20 cellular contexts compared by ENCODE assay signal in genomic region chr13:91767681-91768080, GRCh38.
"Had no signal": no experiment of that assay in that cellular context is flagged by ENCODE, and none has a peak within 500 bp of the region (broad histone marks: within the 10 kb centered on the region; RNA-seq: fewer than 3 reads in every experiment).

No MANE protein-coding gene starts in this region.

- H3K36me3 ChIP-seq: heart right ventricle, left lung, spleen, upper lobe of left lung, WERI-Rb-1 had no signal

- DNase-seq: activated CD4-positive, alpha-beta T cell treated with anti-CD3 and anti-CD28 coated beads for 1 hour; activated CD4-positive, alpha-beta T cell treated with anti-CD3 and anti-CD28 coated beads, Interleukin-2, amount 50 U/mL, for 1 hour; activated CD8-positive, alpha-beta T cell treated with anti-CD3 and anti-CD28 coated beads, Interleukin-2, amount 10 ng/mL, durations not matched to agents 7 days and 5 days; activated gamma-delta T cell treated with Interleukin-2 at 50 U/mL for 16 hours; aorta; central memory CD4-positive, alpha-beta T cell; dorsolateral prefrontal cortex; endodermal cell; heart right ventricle; kidney; left lung; midbrain; retina; spleen; stimulated activated CD4-positive, alpha-beta T cell treated with anti-CD3 and anti-CD28 coated beads, Interleukin-4, amount 100 ng/mL, for 24 hours; stimulated activated naive CD4-positive, alpha-beta T cell treated with Interleukin-2 at 50 U/mL for 16 hours; upper lobe of left lung; WERI-Rb-1 had no signal

- H3K4me1 ChIP-seq: heart right ventricle, left lung, spleen, upper lobe of left lung had no signal

- H3K4me3 ChIP-seq: dorsolateral prefrontal cortex, heart right ventricle, left lung, spleen, upper lobe of left lung had no signal

- H3K27me3 ChIP-seq: dorsolateral prefrontal cortex, left lung, spleen, upper lobe of left lung had no signal

- H3K27ac ChIP-seq: dorsolateral prefrontal cortex, epithelial cell of prostate, heart right ventricle, left lung, spleen, upper lobe of left lung, WERI-Rb-1 had no signal

- ATAC-seq: activated CD8-positive, alpha-beta T cell treated with anti-CD3 and anti-CD28 coated beads, Interleukin-2, amount 10 ng/mL, durations not matched to agents 7 days and 5 days; heart right ventricle; left lung; natural killer cell treated with Interleukin-12 subunit alpha and Interleukin-12 subunit beta and Interleukin-15 and Interleukin-18, amount 100 ng/mL, for 72 hours had no signal
